ENCODE assay signal across 9 cellular contexts in the genomic region with DNA sequence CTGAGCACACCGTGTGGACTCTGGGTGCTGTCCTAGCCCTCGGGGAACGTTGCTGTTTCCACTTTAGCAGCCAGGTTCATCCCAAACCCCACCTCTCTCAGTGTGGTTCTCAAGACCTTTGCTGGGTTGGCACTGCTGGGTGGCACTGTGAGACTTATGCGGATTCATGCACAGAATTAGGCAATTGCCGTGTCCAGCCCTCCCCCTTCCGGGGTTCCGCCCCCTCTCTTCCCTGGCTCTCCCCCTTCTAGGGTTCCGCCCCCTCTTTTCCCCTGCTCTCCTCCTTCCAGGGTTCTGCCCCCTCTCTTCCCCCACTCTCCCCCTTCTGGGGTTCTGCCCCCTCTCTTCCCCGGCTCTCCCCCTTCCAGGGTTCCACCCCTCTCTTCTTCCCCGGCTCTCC. TPM values are rescaled to one million over a fixed set of nuclear protein-coding genes. Genes with fewer than 3 reads are reported as not detected.
A peak's percentile ranks its signal among the peaks of the same experiment; 100 is the strongest.
DNase-seq lines count a peak whose midpoint lies in the region; ATAC-seq and TF ChIP-seq lines count a peak whose summit lies in the region.
"Had no signal": no experiment of that assay in that cellular context is flagged by ENCODE, and none has a peak within 500 bp of the region (broad histone marks: within the 10 kb centered on the region; RNA-seq: fewer than 3 reads in every experiment).

No MANE protein-coding gene starts in this region.

- TF ChIP-seq POLR2A in body of pancreas (IDR thresholded peaks at IDR 0.05) (no peak), gastroesophageal sphincter (IDR thresholded peaks at IDR 0.05) (no peak)

- intact Hi-C loops in body of pancreas (cut with DNase I), result no loop called here

- no peak for TF ChIP-seq EP300 in gastroesophageal sphincter (IDR thresholded peaks at IDR 0.05)

- H3K27me3 Mint-ChIP-seq in glutamatergic neuron (ENCODE audit: unreplicated experiment), result peaks cover 3% of the 10 kb centered on the region

- H3K4me3 ChIP-seq in HEK293 (ENCODE audit: low read depth, low read length), result no peak overlapping the region
- no peak overlapping the region for H3K4me3 ChIP-seq in body of pancreas
- peak overlapping the region; percentile 58 to 70 for H3K4me3 ChIP-seq in neutrophil (ENCODE audit: low read depth in 1 of 2, low read length in 1 of 2)
- H3K4me3 ChIP-seq in gastroesophageal sphincter, result no peak overlapping the region

- WGBS in body of pancreas, 2 donors, result 44 to 61% methylated on average over 10 of the region's 10 CpGs
- 47 to 80% methylated on average over 5 to 8 of the region's 10 CpGs for WGBS in gastroesophageal sphincter (ENCODE audit: low coverage in 1 of 2), 2 donors

- no peak overlapping the region for H3K27ac Mint-ChIP-seq in glutamatergic neuron (ENCODE audit: unreplicated experiment)

- H3K4me3 Mint-ChIP-seq in glutamatergic neuron (ENCODE audit: unreplicated experiment), result no peak overlapping the region

- H3K9me3 ChIP-seq in HEK293 (ENCODE audit: control insufficient read depth, insufficient read depth, low read depth, low read length), result no peaks in the 10 kb centered on the region
- no peaks in the 10 kb centered on the region for H3K9me3 ChIP-seq in body of pancreas
- no peaks in the 10 kb centered on the region for H3K9me3 ChIP-seq in neutrophil
- H3K9me3 ChIP-seq in gastroesophageal sphincter, result no peaks in the 10 kb centered on the region

- H3K9me3 Mint-ChIP-seq in glutamatergic neuron (ENCODE audit: unreplicated experiment), result peaks cover 7% of the 10 kb centered on the region

- DNase-seq in RPMI7951 (ENCODE audit: low read depth), result peak; percentile 64
- peak in 1 of 4 donors; percentile 55 for DNase-seq in body of pancreas
- no peak for DNase-seq in glutamatergic neuron
- DNase-seq in NCI-H526 (lab: John Stamatoyannopoulos, UW), result no peak
- DNase-seq: amygdala had no signal

- CTCF ChIA-PET in HEK293 (lab: Yijun Ruan, JAX), result no interaction called here

- H3K4me1 Mint-ChIP-seq in glutamatergic neuron (ENCODE audit: low read depth, unreplicated experiment), result peaks cover 16% of the 10 kb centered on the region

- H3K4me1 ChIP-seq in HEK293 (ENCODE audit: control insufficient read depth, insufficient read depth, low read length), result no peaks in the 10 kb centered on the region
- peaks cover 45% of the 10 kb centered on the region for H3K4me1 ChIP-seq in body of pancreas
- peaks cover 90 to 94% of the 10 kb centered on the region in 2 experiments for H3K4me1 ChIP-seq in neutrophil (ENCODE audit: control insufficient read depth in 1 of 2, insufficient read depth in 1 of 2, low read depth in 1 of 2, low read length in 1 of 2)
- peaks cover 0 to 38% (median 11%) of the 10 kb centered on the region in 3 donors for H3K4me1 ChIP-seq in gastroesophageal sphincter

- POLR2A ChIA-PET in HEK293 (lab: Yijun Ruan, JAX), result interaction anchor here (0.7 kb wide), 1 partner anchor 90 kb away, joined by 6 read pairs; no protein-coding TSS in a partner anchor

- H3K27ac ChIP-seq in HEK293 (ENCODE audit: extremely low read depth, low read depth, low read length), result no peak overlapping the region
- peak overlapping the region in 3 of 4 donors; percentile 46 to 78 (median 70) for H3K27ac ChIP-seq in body of pancreas
- peak overlapping the region; percentile 100 for H3K27ac ChIP-seq in neutrophil
- H3K27ac ChIP-seq in gastroesophageal sphincter, result peak overlapping the region in 2 of 4 donors; percentile 27 to 43

- H3K36me3 Mint-ChIP-seq in glutamatergic neuron (ENCODE audit: unreplicated experiment), result no peaks in the 10 kb centered on the region

- H3K27me3 ChIP-seq in body of pancreas (no peaks in the 10 kb centered on the region), neutrophil (no peaks in the 10 kb centered on the region), gastroesophageal sphincter (peaks cover 88% of the 10 kb centered on the region)

- ATAC-seq in body of pancreas, result peak; percentile 1
- ATAC-seq in GM19467 (IDR thresholded peaks at IDR 0.05; ENCODE audit: unreplicated experiment), result no peak
- ATAC-seq in gastroesophageal sphincter, result no peak

- TF ChIP-seq CTCF in HEK293 (tag by site-specific recombination; IDR thresholded peaks at IDR 0.05) (no peak), body of pancreas (IDR thresholded peaks at IDR 0.05) (no peak), neutrophil (IDR thresholded peaks at IDR 0.05) (no peak), glutamatergic neuron (IDR thresholded peaks at IDR 0.05; ENCODE audit: partially characterized antibody, unreplicated experiment) (no peak), gastroesophageal sphincter (IDR thresholded peaks at IDR 0.05) (no peak)

- H3K36me3 ChIP-seq in HEK293 (ENCODE audit: control insufficient read depth in 2 of 2, insufficient read depth in 1 of 2, low read length in 2 of 2) (no peaks in the 10 kb centered on the region), body of pancreas (replicated peaks in 1 of 2; ENCODE audit: insufficient read depth in 1 of 2, low read depth in 2 of 2) (no peaks in the 10 kb centered on the region), neutrophil (peaks cover 11% of the 10 kb centered on the region), gastroesophageal sphincter (no peaks in the 10 kb centered on the region)

TF ChIP-seq in HEK293, 187 proteins besides CTCF, POLR2A, EP300 and RAD21:
- TF ChIP-seq SP2 (tag by site-specific recombination; IDR thresholded peaks at IDR 0.05) (peak; percentile 35), ZFHX2 (tag by site-specific recombination; conservative IDR thresholded peaks at IDR 0.05) (peak; percentile 53), SP7 (tag by site-specific recombination; IDR thresholded peaks at IDR 0.05) (peak; percentile 20; the same call in 1 of the 2 replicates), EGR2 (tag by site-specific recombination; IDR thresholded peaks at IDR 0.05; ENCODE audit: low read depth) (0 out of 2 replicates have a peak, but pooled peaks have one; percentile 31)
- TF ChIP-seq, protein P1, sequence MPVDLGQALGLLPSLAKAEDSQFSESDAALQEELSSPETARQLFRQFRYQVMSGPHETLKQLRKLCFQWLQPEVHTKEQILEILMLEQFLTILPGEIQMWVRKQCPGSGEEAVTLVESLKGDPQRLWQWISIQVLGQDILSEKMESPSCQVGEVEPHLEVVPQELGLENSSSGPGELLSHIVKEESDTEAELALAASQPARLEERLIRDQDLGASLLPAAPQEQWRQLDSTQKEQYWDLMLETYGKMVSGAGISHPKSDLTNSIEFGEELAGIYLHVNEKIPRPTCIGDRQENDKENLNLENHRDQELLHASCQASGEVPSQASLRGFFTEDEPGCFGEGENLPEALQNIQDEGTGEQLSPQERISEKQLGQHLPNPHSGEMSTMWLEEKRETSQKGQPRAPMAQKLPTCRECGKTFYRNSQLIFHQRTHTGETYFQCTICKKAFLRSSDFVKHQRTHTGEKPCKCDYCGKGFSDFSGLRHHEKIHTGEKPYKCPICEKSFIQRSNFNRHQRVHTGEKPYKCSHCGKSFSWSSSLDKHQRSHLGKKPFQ (tag by site-specific recombination; IDR thresholded peaks at IDR 0.05), result no peak
- TF ChIP-seq, protein P2, sequence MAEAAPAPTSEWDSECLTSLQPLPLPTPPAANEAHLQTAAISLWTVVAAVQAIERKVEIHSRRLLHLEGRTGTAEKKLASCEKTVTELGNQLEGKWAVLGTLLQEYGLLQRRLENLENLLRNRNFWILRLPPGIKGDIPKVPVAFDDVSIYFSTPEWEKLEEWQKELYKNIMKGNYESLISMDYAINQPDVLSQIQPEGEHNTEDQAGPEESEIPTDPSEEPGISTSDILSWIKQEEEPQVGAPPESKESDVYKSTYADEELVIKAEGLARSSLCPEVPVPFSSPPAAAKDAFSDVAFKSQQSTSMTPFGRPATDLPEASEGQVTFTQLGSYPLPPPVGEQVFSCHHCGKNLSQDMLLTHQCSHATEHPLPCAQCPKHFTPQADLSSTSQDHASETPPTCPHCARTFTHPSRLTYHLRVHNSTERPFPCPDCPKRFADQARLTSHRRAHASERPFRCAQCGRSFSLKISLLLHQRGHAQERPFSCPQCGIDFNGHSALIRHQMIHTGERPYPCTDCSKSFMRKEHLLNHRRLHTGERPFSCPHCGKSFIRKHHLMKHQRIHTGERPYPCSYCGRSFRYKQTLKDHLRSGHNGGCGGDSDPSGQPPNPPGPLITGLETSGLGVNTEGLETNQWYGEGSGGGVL (tag by site-specific recombination; IDR thresholded peaks at IDR 0.05), result peak; percentile 67
TF ChIP-seq in HEK293: peak in this region for 5.

RNA-seq across cellular contexts. Expression of a gene that starts 39.8 kb away (rescaled TPM):
- total RNA-seq in RPMI7951 (2014; rRNA removed; shearing (Covaris generic)), result 60.2 and 62.4 TPM in 2 replicates
- total RNA-seq in body of pancreas, result 1 to 10 TPM; 2.6 to 6.2 TPM
- total RNA-seq in glutamatergic neuron (ENCODE audit: unreplicated experiment), result 26.5 TPM
- total RNA-seq in gastroesophageal sphincter, result 10 to 100 TPM; 15.9 to 20.2 (median 19.2) TPM

Comparison
In these comparisons a context has a peak if more than half of its experiments do, and no peak if none do; other contexts are left out.
1. H3K4me3 ChIP-seq: peak in neutrophil (2 of 2); none in HEK293 (single experiment), body of pancreas (0 of 2) and gastroesophageal sphincter (0 of 2).